1 cellular context compared by ENCODE assay signal in the genomic region with DNA sequence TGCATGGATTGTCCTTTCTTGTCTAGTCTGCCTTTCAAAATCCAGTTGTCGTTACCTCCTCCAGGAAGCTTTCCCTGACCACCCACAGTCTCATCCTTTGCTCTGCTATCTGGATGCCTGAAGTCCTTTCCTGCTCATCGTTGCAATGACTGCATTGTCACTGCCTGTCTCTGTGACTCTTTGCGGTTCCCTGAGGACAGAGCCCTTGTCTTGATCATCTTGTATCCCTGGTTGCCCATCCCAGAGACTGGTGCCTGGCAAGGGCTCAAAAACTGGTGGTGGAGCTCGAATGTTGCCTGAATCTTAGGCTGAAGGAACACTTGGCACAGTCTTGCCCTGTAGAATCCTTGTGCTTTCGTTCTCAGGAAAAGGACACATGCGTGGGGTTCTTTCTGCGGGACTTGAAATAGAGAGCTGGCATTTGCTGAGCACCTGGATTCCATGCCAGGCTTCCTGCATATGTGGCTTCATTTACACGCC.
TF ChIP-seq lines count a peak whose summit lies in the region.

No MANE protein-coding gene starts in this region.

TF ChIP-seq in HepG2, 621 proteins besides CTCF, POLR2A, EP300 and RAD21 (continued from another document):
- no peak for TF ChIP-seq RAD51 (IDR thresholded peaks at IDR 0.05; ENCODE audit: borderline replicate concordance)
- TF ChIP-seq NR2C2 (CRISPR knock-in tag; IDR thresholded peaks at IDR 0.05; ENCODE audit: borderline replicate concordance) = no peak
- TF ChIP-seq SRSF4 (IDR thresholded peaks at IDR 0.05; ENCODE audit: low read depth, low read length, poor library complexity, severe bottlenecking) = no peak
- TF ChIP-seq CBFB (CRISPR knock-in tag; IDR thresholded peaks at IDR 0.05) = no peak
- no peak for TF ChIP-seq ZNF768 (CRISPR knock-in tag; IDR thresholded peaks at IDR 0.05)
- TF ChIP-seq, protein P1, sequence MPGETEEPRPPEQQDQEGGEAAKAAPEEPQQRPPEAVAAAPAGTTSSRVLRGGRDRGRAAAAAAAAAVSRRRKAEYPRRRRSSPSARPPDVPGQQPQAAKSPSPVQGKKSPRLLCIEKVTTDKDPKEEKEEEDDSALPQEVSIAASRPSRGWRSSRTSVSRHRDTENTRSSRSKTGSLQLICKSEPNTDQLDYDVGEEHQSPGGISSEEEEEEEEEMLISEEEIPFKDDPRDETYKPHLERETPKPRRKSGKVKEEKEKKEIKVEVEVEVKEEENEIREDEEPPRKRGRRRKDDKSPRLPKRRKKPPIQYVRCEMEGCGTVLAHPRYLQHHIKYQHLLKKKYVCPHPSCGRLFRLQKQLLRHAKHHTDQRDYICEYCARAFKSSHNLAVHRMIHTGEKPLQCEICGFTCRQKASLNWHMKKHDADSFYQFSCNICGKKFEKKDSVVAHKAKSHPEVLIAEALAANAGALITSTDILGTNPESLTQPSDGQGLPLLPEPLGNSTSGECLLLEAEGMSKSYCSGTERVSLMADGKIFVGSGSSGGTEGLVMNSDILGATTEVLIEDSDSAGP (CRISPR knock-in tag; IDR thresholded peaks at IDR 0.05; ENCODE audit: borderline replicate concordance) = no peak
- TF ChIP-seq, protein P2, sequence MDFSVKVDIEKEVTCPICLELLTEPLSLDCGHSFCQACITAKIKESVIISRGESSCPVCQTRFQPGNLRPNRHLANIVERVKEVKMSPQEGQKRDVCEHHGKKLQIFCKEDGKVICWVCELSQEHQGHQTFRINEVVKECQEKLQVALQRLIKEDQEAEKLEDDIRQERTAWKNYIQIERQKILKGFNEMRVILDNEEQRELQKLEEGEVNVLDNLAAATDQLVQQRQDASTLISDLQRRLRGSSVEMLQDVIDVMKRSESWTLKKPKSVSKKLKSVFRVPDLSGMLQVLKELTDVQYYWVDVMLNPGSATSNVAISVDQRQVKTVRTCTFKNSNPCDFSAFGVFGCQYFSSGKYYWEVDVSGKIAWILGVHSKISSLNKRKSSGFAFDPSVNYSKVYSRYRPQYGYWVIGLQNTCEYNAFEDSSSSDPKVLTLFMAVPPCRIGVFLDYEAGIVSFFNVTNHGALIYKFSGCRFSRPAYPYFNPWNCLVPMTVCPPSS (IDR thresholded peaks at IDR 0.05) = no peak
- TF ChIP-seq POLR2AphosphoS2 (IDR thresholded peaks at IDR 0.05; ENCODE audit: low read depth, low read length) = no peak
- no peak for TF ChIP-seq FOXO1 (CRISPR knock-in tag; IDR thresholded peaks at IDR 0.05)
- TF ChIP-seq ZNF616 (CRISPR knock-in tag; IDR thresholded peaks at IDR 0.05; ENCODE audit: low read depth) = no peak
- TF ChIP-seq GLMP (CRISPR knock-in tag; IDR thresholded peaks at IDR 0.05; ENCODE audit: borderline replicate concordance) = no peak
- TF ChIP-seq ZNF3 (CRISPR knock-in tag; IDR thresholded peaks at IDR 0.05) = no peak
- no peak for TF ChIP-seq LCORL (IDR thresholded peaks at IDR 0.05)
- TF ChIP-seq LCORL (CRISPR knock-in tag; IDR thresholded peaks at IDR 0.05) = no peak
- no peak for TF ChIP-seq ZNF292 (CRISPR knock-in tag; IDR thresholded peaks at IDR 0.05; ENCODE audit: borderline replicate concordance, low read depth)
- no peak for TF ChIP-seq ZNF660 (CRISPR knock-in tag; IDR thresholded peaks at IDR 0.05; ENCODE audit: borderline replicate concordance, low read depth)
TF ChIP-seq in HepG2: peak in this region for 0.
